Comparison of ENCODE assay signal across 27 cellular contexts in genomic region chrX:38116706-38117105, GRCh38.
"Had no signal": no experiment of that assay in that cellular context is flagged by ENCODE, and none has a peak within 500 bp of the region (broad histone marks: within the 10 kb centered on the region; RNA-seq: fewer than 3 reads in every experiment).

No MANE protein-coding gene starts in this region.

- H3K36me3 Mint-ChIP-seq: activated naive CD4-positive, alpha-beta T cell treated with anti-CD3 and anti-CD28 coated beads, Interleukin-2, amount 50 U/mL, for 24 hours; activated naive CD8-positive, alpha-beta T cell treated with anti-CD3 and anti-CD28 coated beads, Interleukin-2, amount 10 ng/mL, durations not matched to agents 7 days and 5 days had no signal

- H3K36me3 ChIP-seq: ascending aorta, breast epithelium, Peyer's patch had no signal

- H3K4me3 ChIP-seq: ascending aorta, body of pancreas, breast epithelium, coronary artery, Peyer's patch had no signal

- FAIRE-seq: TTC549 had no signal

- H3K9me3 ChIP-seq: ascending aorta, body of pancreas, Peyer's patch had no signal

- H3K27ac ChIP-seq: ascending aorta, body of pancreas, breast epithelium, coronary artery, Peyer's patch had no signal

- H3K27me3 ChIP-seq: ascending aorta, body of pancreas, Peyer's patch had no signal

- H3K4me3 Mint-ChIP-seq: activated CD4-positive, alpha-beta T cell treated with anti-CD3 and anti-CD28 coated beads, Interleukin-2, amount 10 ng/mL, durations not matched to agents 24 days and 14 days; activated CD8-positive, alpha-beta T cell treated with anti-CD3 and anti-CD28 coated beads for 36 hours; activated naive CD4-positive, alpha-beta T cell treated with anti-CD3 and anti-CD28 coated beads, Interleukin-2, amount 50 U/mL, for 24 hours; activated naive CD8-positive, alpha-beta T cell treated with anti-CD3 and anti-CD28 coated beads, Interleukin-2, amount 10 ng/mL, durations not matched to agents 7 days and 5 days; T-helper 1 cell treated with Interleukin-12 subunit alpha and Interleukin-12 subunit beta and Interleukin-4 antibody, amounts not matched to agents 30 μg/mL and 1 μg/mL, for 36 hours; T-helper 2 cell treated with Interferon-gamma antibody and Interleukin-4, amounts not matched to agents 5 μg/mL and 100 μg/mL, for 36 hours had no signal

- H3K9me3 Mint-ChIP-seq: activated CD8-positive, alpha-beta T cell treated with anti-CD3 and anti-CD28 coated beads for 36 hours; activated naive CD4-positive, alpha-beta T cell treated with anti-CD3 and anti-CD28 coated beads, Interleukin-2, amount 50 U/mL, for 24 hours; activated naive CD8-positive, alpha-beta T cell treated with anti-CD3 and anti-CD28 coated beads, Interleukin-2, amount 10 ng/mL, durations not matched to agents 7 days and 5 days; activated T-helper 2 cell treated with anti-CD3 and anti-CD28 coated beads, Interferon-gamma antibody, Interleukin-2, Interleukin-4, amounts not matched to agents 10 μg/mL and 5 μg/mL and 100 μg/mL, durations not matched to agents 14 hours and 24 hours and 36 hours; T-helper 1 cell treated with Interleukin-12 subunit alpha and Interleukin-12 subunit beta and Interleukin-4 antibody, amounts not matched to agents 30 μg/mL and 1 μg/mL, for 36 hours; T-helper 2 cell treated with Interferon-gamma antibody and Interleukin-4, amounts not matched to agents 5 μg/mL and 100 μg/mL, for 36 hours had no signal

- ATAC-seq: activated CD8-positive, alpha-beta T cell treated with anti-CD3 and anti-CD28 coated beads for 36 hours; PC-3 had no signal

- H3K4me1 Mint-ChIP-seq: activated CD4-positive, alpha-beta T cell treated with anti-CD3 and anti-CD28 coated beads, Interleukin-2, amount 10 ng/mL, durations not matched to agents 24 days and 14 days; activated naive CD4-positive, alpha-beta T cell treated with anti-CD3 and anti-CD28 coated beads, Interleukin-2, amount 50 U/mL, for 24 hours; activated naive CD8-positive, alpha-beta T cell treated with anti-CD3 and anti-CD28 coated beads, Interleukin-2, amount 10 ng/mL, durations not matched to agents 7 days and 5 days had no signal

- H3K4me1 ChIP-seq: ascending aorta, body of pancreas, breast epithelium, Peyer's patch had no signal

- H3K27ac Mint-ChIP-seq: activated CD4-positive, alpha-beta T cell treated with anti-CD3 and anti-CD28 coated beads, Interleukin-2, amount 10 ng/mL, durations not matched to agents 24 days and 14 days; activated CD8-positive, alpha-beta T cell treated with anti-CD3 and anti-CD28 coated beads for 36 hours; activated naive CD4-positive, alpha-beta T cell treated with anti-CD3 and anti-CD28 coated beads, Interleukin-2, amount 50 U/mL, for 24 hours; activated naive CD8-positive, alpha-beta T cell treated with anti-CD3 and anti-CD28 coated beads, Interleukin-2, amount 10 ng/mL, durations not matched to agents 7 days and 5 days; activated T-helper 2 cell treated with anti-CD3 and anti-CD28 coated beads, Interferon-gamma antibody, Interleukin-2, Interleukin-4, amounts not matched to agents 10 μg/mL and 5 μg/mL and 100 μg/mL, durations not matched to agents 14 hours and 24 hours and 36 hours; T-helper 1 cell treated with Interleukin-12 subunit alpha and Interleukin-12 subunit beta and Interleukin-4 antibody, amounts not matched to agents 30 μg/mL and 1 μg/mL, for 36 hours; T-helper 2 cell treated with Interferon-gamma antibody and Interleukin-4, amounts not matched to agents 5 μg/mL and 100 μg/mL, for 36 hours had no signal

- DNase-seq: activated CD4-positive, alpha-beta T cell treated with anti-CD3 and anti-CD28 coated beads, Interleukin-2, amount 10 ng/mL, durations not matched to agents 24 days and 14 days; activated CD4-positive, alpha-beta T cell treated with anti-CD3 and anti-CD28 coated beads, Interleukin-2, amount 50 U/mL, for 4 hours; activated CD8-positive, alpha-beta T cell treated with anti-CD3 and anti-CD28 coated beads for 36 hours; activated gamma-delta T cell; activated naive CD4-positive, alpha-beta T cell treated with Interleukin-2 at 50 U/mL for 16 hours; activated naive CD8-positive, alpha-beta T cell treated with anti-CD3 and anti-CD28 coated beads, Interleukin-2, amount 10 ng/mL, durations not matched to agents 7 days and 5 days; activated T-cell treated with anti-CD3 and anti-CD28 coated beads, Interleukin-2, amount 50 U/mL, for 1 hour; amygdala; NCI-H146; NCI-H1930; NCI-H2081 treated with DMSO at 0.1 percent for 48 hours; NCI-H226; NCI-H524 treated with DMSO at 0.1 percent for 48 hours; NCI-H748 treated with DMSO at 0.1 percent for 48 hours; NK-92 treated with Interleukin-12 subunit alpha and Interleukin-12 subunit beta, amount 100 ng/mL, for 24 hours; PC-3; Peyer's patch; SIG-M5 had no signal

- H3K27me3 Mint-ChIP-seq: activated CD4-positive, alpha-beta T cell treated with anti-CD3 and anti-CD28 coated beads, Interleukin-2, amount 10 ng/mL, durations not matched to agents 24 days and 14 days; activated naive CD4-positive, alpha-beta T cell treated with anti-CD3 and anti-CD28 coated beads, Interleukin-2, amount 50 U/mL, for 24 hours; activated naive CD8-positive, alpha-beta T cell treated with anti-CD3 and anti-CD28 coated beads, Interleukin-2, amount 10 ng/mL, durations not matched to agents 7 days and 5 days had no signal
